ENCODE assay signal across 32 cellular contexts in the genomic region with DNA sequence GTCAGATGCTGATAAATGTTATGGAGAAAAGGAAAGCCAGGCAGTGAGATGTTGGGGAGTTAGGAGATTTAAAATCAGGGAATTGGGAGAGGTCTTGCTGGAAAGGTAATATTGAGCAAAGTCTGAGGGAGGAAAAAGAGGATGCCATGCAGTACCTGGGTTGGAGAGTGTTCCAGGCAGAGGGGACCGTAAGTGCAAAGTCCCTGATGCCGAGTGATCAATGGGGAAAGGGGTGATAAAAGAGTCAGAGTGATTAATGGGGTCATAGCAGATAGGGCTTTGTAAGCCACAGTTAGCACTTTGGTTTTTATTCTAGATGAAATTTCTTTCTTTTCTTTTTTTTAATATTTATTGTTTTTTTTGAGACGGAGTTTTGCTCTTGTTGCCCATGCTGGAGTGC. TPM values are rescaled to one million over a fixed set of nuclear protein-coding genes. Genes with fewer than 3 reads are reported as not detected.
DNase-seq lines count a peak whose midpoint lies in the region; ATAC-seq, FAIRE-seq and TF ChIP-seq lines count a peak whose summit lies in the region.
"Had no signal": no experiment of that assay in that cellular context is flagged by ENCODE, and none has a peak within 500 bp of the region (broad histone marks: within the 10 kb centered on the region; RNA-seq: fewer than 3 reads in every experiment).

No MANE protein-coding gene starts in this region.

- H3K36me3 ChIP-seq in MM.1S (replicated peaks; ENCODE audit: insufficient read depth, low read length) (no peaks in the 10 kb centered on the region), small intestine (ENCODE audit: control insufficient read depth in 2 of 2, insufficient read depth in 2 of 2, low read length in 2 of 2) (no peaks in the 10 kb centered on the region)
- H3K36me3 ChIP-seq: BLaER1 had no signal

- peak overlapping the region; percentile 50 for H3K4me2 ChIP-seq in MM.1S (ENCODE audit: low read depth, low read length)
- H3K4me2 ChIP-seq: BLaER1 had no signal

- no peak overlapping the region; the same call in 1 of the 2 replicates for H3K4me3 ChIP-seq in MM.1S (ENCODE audit: low read length)
- H3K4me3 ChIP-seq in small intestine (ENCODE audit: low read depth in 1 of 2, low read length in 2 of 2) = no peak overlapping the region
- H3K4me3 ChIP-seq: BLaER1 had no signal

- no peak for ATAC-seq in stimulated activated naive B cell treated with anti-CD40 and anti-IgM and Interleukin-4, amounts not matched to agents 10 μg/mL and 1 μg/mL and 100 μg/mL, for 72 hours (replicated peaks)
- ATAC-seq: CD8-positive, alpha-beta T cell; Panc1 had no signal

- no peak for DNase-seq in activated CD4-positive, alpha-beta T cell treated with anti-CD3 and anti-CD28 coated beads, Interleukin-2, amount 10 ng/mL, durations not matched to agents 24 days and 14 days
- DNase-seq in activated CD4-positive, alpha-beta T cell treated with anti-CD3 and anti-CD28 coated beads, Interleukin-2, amount 10 ng/mL, durations not matched to agents 7 days and 5 days = no peak
- DNase-seq in MM.1S (no peak), small intestine (peak; percentile 80), midbrain (lab: John Stamatoyannopoulos, UW) (no peak), NCI-H446 (lab: John Stamatoyannopoulos, UW) (no peak)
- no peak for DNase-seq in activated T-helper 2 cell treated with anti-CD3 and anti-CD28 coated beads, Interferon-gamma antibody, Interleukin-2, Interleukin-4, amounts not matched to agents 10 μg/mL and 5 μg/mL and 100 μg/mL, durations not matched to agents 14 hours and 24 hours and 36 hours (ENCODE audit: low spot score)
- DNase-seq in stimulated activated naive B cell treated with anti-CD40 and anti-IgM and Interleukin-4, amounts not matched to agents 10 μg/mL and 1 μg/mL and 100 μg/mL, for 72 hours = no peak
- DNase-seq: Caco-2; CD8-positive, alpha-beta T cell; DMS 273 treated with DMSO at 0.1 percent for 48 hours; DMS79; EL; GDM1; GOT3; HCEC 1CT; Karpas-422; NCI-H1092 treated with DMSO at 0.1 percent for 48 hours; NCI-H1436; NCI-H187; NCI-H2081 treated with DMSO at 0.1 percent for 48 hours; NCI-H2171; NCI-H345; NCI-H526; SHP77 treated with DMSO at 0.1 percent for 48 hours had no signal

- CTCF ChIA-PET in activated CD4-positive, alpha-beta T cell treated with anti-CD3 and anti-CD28 coated beads, Interleukin-2, amount 10 ng/mL, durations not matched to agents 7 days and 5 days (lab: Charles Lee) = interaction anchor here (1.4 to 2.4 kb wide), 2 partner anchors 8 to 10 kb away, joined by 3 to 6 read pairs; a partner anchor contains a TSS

- intact Hi-C loops in activated CD4-positive, alpha-beta T cell treated with anti-CD3 and anti-CD28 coated beads, Interleukin-2, amount 10 ng/mL, durations not matched to agents 24 days and 14 days (cut with micrococcal nuclease) = loop anchor here (1.0 kb wide), 1 partner anchor 10 kb away; a partner anchor contains a TSS
- intact Hi-C loops in activated T-helper 2 cell treated with anti-CD3 and anti-CD28 coated beads, Interferon-gamma antibody, Interleukin-2, Interleukin-4, amounts not matched to agents 10 μg/mL and 5 μg/mL and 100 μg/mL, durations not matched to agents 14 hours and 24 hours and 36 hours (cut with micrococcal nuclease) = no loop called here

- peaks cover 29% of the 10 kb centered on the region for H3K4me1 Mint-ChIP-seq in activated CD4-positive, alpha-beta T cell treated with anti-CD3 and anti-CD28 coated beads, Interleukin-2, amount 10 ng/mL, durations not matched to agents 24 days and 14 days
- peaks cover 40% of the 10 kb centered on the region for H3K4me1 Mint-ChIP-seq in activated CD4-positive, alpha-beta T cell treated with anti-CD3 and anti-CD28 coated beads, Interleukin-2, amount 10 ng/mL, durations not matched to agents 7 days and 5 days
- H3K4me1 Mint-ChIP-seq in activated T-helper 2 cell treated with anti-CD3 and anti-CD28 coated beads, Interferon-gamma antibody, Interleukin-2, Interleukin-4, amounts not matched to agents 10 μg/mL and 5 μg/mL and 100 μg/mL, durations not matched to agents 14 hours and 24 hours and 36 hours (ENCODE audit: low read depth) = peaks cover 18% of the 10 kb centered on the region
- H3K4me1 Mint-ChIP-seq in stimulated activated naive B cell treated with anti-CD40 and anti-IgM and Interleukin-4, amounts not matched to agents 10 μg/mL and 1 μg/mL and 100 μg/mL, for 72 hours = peaks cover 19 to 40% of the 10 kb centered on the region in 2 donors

- peaks cover 24% of the 10 kb centered on the region for H3K27me3 Mint-ChIP-seq in activated CD4-positive, alpha-beta T cell treated with anti-CD3 and anti-CD28 coated beads, Interleukin-2, amount 10 ng/mL, durations not matched to agents 24 days and 14 days
- H3K27me3 Mint-ChIP-seq in activated CD4-positive, alpha-beta T cell treated with anti-CD3 and anti-CD28 coated beads, Interleukin-2, amount 10 ng/mL, durations not matched to agents 7 days and 5 days = peaks cover 29% of the 10 kb centered on the region
- peaks cover 21% of the 10 kb centered on the region for H3K27me3 Mint-ChIP-seq in activated T-helper 2 cell treated with anti-CD3 and anti-CD28 coated beads, Interferon-gamma antibody, Interleukin-2, Interleukin-4, amounts not matched to agents 10 μg/mL and 5 μg/mL and 100 μg/mL, durations not matched to agents 14 hours and 24 hours and 36 hours (ENCODE audit: low read depth)
- H3K27me3 Mint-ChIP-seq in stimulated activated naive B cell treated with anti-CD40 and anti-IgM and Interleukin-4, amounts not matched to agents 10 μg/mL and 1 μg/mL and 100 μg/mL, for 72 hours = peaks cover 18 to 40% of the 10 kb centered on the region in 2 donors

- H3F3A ChIP-seq in MM.1S (ENCODE audit: insufficient read depth, low read length) = no peaks in the 10 kb centered on the region

- FAIRE-seq in small intestine (lab: Jason Lieb, UNC) = no peak
- FAIRE-seq: GM12891 had no signal

- no peak for TF ChIP-seq CTCF in MM.1S (IDR thresholded peaks at IDR 0.05; ENCODE audit: low read length)

- no peaks in the 10 kb centered on the region for H3K36me3 Mint-ChIP-seq in activated CD4-positive, alpha-beta T cell treated with anti-CD3 and anti-CD28 coated beads, Interleukin-2, amount 10 ng/mL, durations not matched to agents 24 days and 14 days (ENCODE audit: low read depth)
- H3K36me3 Mint-ChIP-seq in activated CD4-positive, alpha-beta T cell treated with anti-CD3 and anti-CD28 coated beads, Interleukin-2, amount 10 ng/mL, durations not matched to agents 7 days and 5 days (ENCODE audit: low read depth) = no peaks in the 10 kb centered on the region
- H3K36me3 Mint-ChIP-seq in activated T-helper 2 cell treated with anti-CD3 and anti-CD28 coated beads, Interferon-gamma antibody, Interleukin-2, Interleukin-4, amounts not matched to agents 10 μg/mL and 5 μg/mL and 100 μg/mL, durations not matched to agents 14 hours and 24 hours and 36 hours (ENCODE audit: low read depth) = no peaks in the 10 kb centered on the region
- H3K36me3 Mint-ChIP-seq in stimulated activated naive B cell treated with anti-CD40 and anti-IgM and Interleukin-4, amounts not matched to agents 10 μg/mL and 1 μg/mL and 100 μg/mL, for 72 hours = no peaks in the 10 kb centered on the region
- H3K36me3 Mint-ChIP-seq: CD8-positive, alpha-beta T cell had no signal

- no peak overlapping the region for H3K9ac ChIP-seq in MM.1S (ENCODE audit: low read length)
- H3K9ac ChIP-seq: BLaER1 had no signal

- H3K79me2 ChIP-seq in MM.1S (ENCODE audit: low read length) = no peaks in the 10 kb centered on the region

- H3K27me3 ChIP-seq in MM.1S (replicated peaks; ENCODE audit: insufficient read depth, low read length) = peaks cover 19% of the 10 kb centered on the region
- peaks cover 0 to 6% of the 10 kb centered on the region in 2 donors for H3K27me3 ChIP-seq in small intestine (ENCODE audit: control insufficient read depth in 2 of 2, insufficient read depth in 2 of 2, low read length in 2 of 2)

- H3K4me3 Mint-ChIP-seq in activated CD4-positive, alpha-beta T cell treated with anti-CD3 and anti-CD28 coated beads, Interleukin-2, amount 10 ng/mL, durations not matched to agents 24 days and 14 days = peak overlapping the region; percentile 32
- H3K4me3 Mint-ChIP-seq in activated CD4-positive, alpha-beta T cell treated with anti-CD3 and anti-CD28 coated beads, Interleukin-2, amount 10 ng/mL, durations not matched to agents 7 days and 5 days = no peak overlapping the region
- H3K4me3 Mint-ChIP-seq in activated T-helper 2 cell treated with anti-CD3 and anti-CD28 coated beads, Interferon-gamma antibody, Interleukin-2, Interleukin-4, amounts not matched to agents 10 μg/mL and 5 μg/mL and 100 μg/mL, durations not matched to agents 14 hours and 24 hours and 36 hours (ENCODE audit: low read depth) = no peak overlapping the region
- no peak overlapping the region for H3K4me3 Mint-ChIP-seq in stimulated activated naive B cell treated with anti-CD40 and anti-IgM and Interleukin-4, amounts not matched to agents 10 μg/mL and 1 μg/mL and 100 μg/mL, for 72 hours
- H3K4me3 Mint-ChIP-seq: CD8-positive, alpha-beta T cell had no signal

- H4K20me1 ChIP-seq in MM.1S (ENCODE audit: insufficient read depth, low read length) = no peaks in the 10 kb centered on the region

- WGBS in small intestine, 3 donors = 15 to 48% (median 40%) methylated on average over 3 of the region's 3 CpGs

- no peak overlapping the region for H3K27ac ChIP-seq in MM.1S (ENCODE audit: low read length)
- H3K27ac ChIP-seq in small intestine (ENCODE audit: low read depth in 1 of 2, low read length in 1 of 2) = no peak overlapping the region
- H3K27ac ChIP-seq: BLaER1, RWPE1 had no signal

- peak overlapping the region; percentile 45 for H3K27ac Mint-ChIP-seq in activated CD4-positive, alpha-beta T cell treated with anti-CD3 and anti-CD28 coated beads, Interleukin-2, amount 10 ng/mL, durations not matched to agents 24 days and 14 days
- H3K27ac Mint-ChIP-seq in activated CD4-positive, alpha-beta T cell treated with anti-CD3 and anti-CD28 coated beads, Interleukin-2, amount 10 ng/mL, durations not matched to agents 7 days and 5 days = no peak overlapping the region
- peak overlapping the region; percentile 3 for H3K27ac Mint-ChIP-seq in activated T-helper 2 cell treated with anti-CD3 and anti-CD28 coated beads, Interferon-gamma antibody, Interleukin-2, Interleukin-4, amounts not matched to agents 10 μg/mL and 5 μg/mL and 100 μg/mL, durations not matched to agents 14 hours and 24 hours and 36 hours
- H3K27ac Mint-ChIP-seq in stimulated activated naive B cell treated with anti-CD40 and anti-IgM and Interleukin-4, amounts not matched to agents 10 μg/mL and 1 μg/mL and 100 μg/mL, for 72 hours = no peak overlapping the region
- H3K27ac Mint-ChIP-seq: CD8-positive, alpha-beta T cell had no signal

- H3K9me2 ChIP-seq in MM.1S (replicated peaks; ENCODE audit: insufficient read depth, low read length) = no peaks in the 10 kb centered on the region

- peak overlapping the region; percentile 32; the same call in 1 of the 2 replicates for H2AFZ ChIP-seq in MM.1S (ENCODE audit: low read length)

- H3K9me3 ChIP-seq in MM.1S (replicated peaks; ENCODE audit: insufficient read depth, low read length) = no peaks in the 10 kb centered on the region
- no peaks in the 10 kb centered on the region for H3K9me3 ChIP-seq in small intestine (ENCODE audit: control insufficient read depth, low read depth)
- H3K9me3 ChIP-seq: BLaER1, Caco-2 had no signal

- H3K9me3 Mint-ChIP-seq in activated CD4-positive, alpha-beta T cell treated with anti-CD3 and anti-CD28 coated beads, Interleukin-2, amount 10 ng/mL, durations not matched to agents 24 days and 14 days = no peaks in the 10 kb centered on the region
- no peaks in the 10 kb centered on the region for H3K9me3 Mint-ChIP-seq in activated CD4-positive, alpha-beta T cell treated with anti-CD3 and anti-CD28 coated beads, Interleukin-2, amount 10 ng/mL, durations not matched to agents 7 days and 5 days
- H3K9me3 Mint-ChIP-seq in activated T-helper 2 cell treated with anti-CD3 and anti-CD28 coated beads, Interferon-gamma antibody, Interleukin-2, Interleukin-4, amounts not matched to agents 10 μg/mL and 5 μg/mL and 100 μg/mL, durations not matched to agents 14 hours and 24 hours and 36 hours = no peaks in the 10 kb centered on the region
- no peaks in the 10 kb centered on the region for H3K9me3 Mint-ChIP-seq in stimulated activated naive B cell treated with anti-CD40 and anti-IgM and Interleukin-4, amounts not matched to agents 10 μg/mL and 1 μg/mL and 100 μg/mL, for 72 hours
- H3K9me3 Mint-ChIP-seq: CD8-positive, alpha-beta T cell had no signal

- H3K4me1 ChIP-seq in MM.1S (ENCODE audit: low read length) (peaks cover 15% of the 10 kb centered on the region), small intestine (ENCODE audit: control insufficient read depth in 2 of 2, insufficient read depth in 1 of 2, low read depth in 1 of 2, low read length in 1 of 2) (peaks cover 0 to 3% of the 10 kb centered on the region in 2 donors)
- H3K4me1 ChIP-seq: Caco-2 had no signal

- POLR2A ChIA-PET in activated CD4-positive, alpha-beta T cell treated with anti-CD3 and anti-CD28 coated beads, Interleukin-2, amount 10 ng/mL, durations not matched to agents 7 days and 5 days (lab: Charles Lee) = no interaction called here

RNA-seq across cellular contexts. Expression of a gene that starts 2.0 kb away (rescaled TPM):
- total RNA-seq in activated CD4-positive, alpha-beta T cell treated with anti-CD3 and anti-CD28 coated beads, Interleukin-2, amount 10 ng/mL, durations not matched to agents 24 days and 14 days = 0.05 and 0.09 TPM in 2 replicates
- not detected for total RNA-seq in activated CD4-positive, alpha-beta T cell treated with anti-CD3 and anti-CD28 coated beads, Interleukin-2, amount 10 ng/mL, durations not matched to agents 7 days and 5 days
- 0.11 TPM in 1 of 2 replicates, not detected in the other for total RNA-seq in activated T-helper 2 cell treated with anti-CD3 and anti-CD28 coated beads, Interferon-gamma antibody, Interleukin-2, Interleukin-4, amounts not matched to agents 10 μg/mL and 5 μg/mL and 100 μg/mL, durations not matched to agents 14 hours and 24 hours and 36 hours
- under 1 TPM; under 0.01 to 0.22 (median 0.04) TPM for polyA plus RNA-seq in small intestine

RNA-seq across cellular contexts. Expression of a gene that starts 5.0 kb away (rescaled TPM):
- not detected in 2 replicates for total RNA-seq in activated CD4-positive, alpha-beta T cell treated with anti-CD3 and anti-CD28 coated beads, Interleukin-2, amount 10 ng/mL, durations not matched to agents 24 days and 14 days
- total RNA-seq in activated CD4-positive, alpha-beta T cell treated with anti-CD3 and anti-CD28 coated beads, Interleukin-2, amount 10 ng/mL, durations not matched to agents 7 days and 5 days = not detected
- total RNA-seq in activated T-helper 2 cell treated with anti-CD3 and anti-CD28 coated beads, Interferon-gamma antibody, Interleukin-2, Interleukin-4, amounts not matched to agents 10 μg/mL and 5 μg/mL and 100 μg/mL, durations not matched to agents 14 hours and 24 hours and 36 hours = not detected in 2 replicates
- not detected for polyA plus RNA-seq in small intestine
- total RNA-seq: A172; Caco-2; CD8-positive, alpha-beta T cell; HT-29; OCI-LY7 had no signal

RNA-seq across cellular contexts. Expression of a gene that starts 9.4 kb away (rescaled TPM):
- total RNA-seq in activated CD4-positive, alpha-beta T cell treated with anti-CD3 and anti-CD28 coated beads, Interleukin-2, amount 10 ng/mL, durations not matched to agents 24 days and 14 days = 15.6 and 17.1 TPM in 2 replicates
- total RNA-seq in activated CD4-positive, alpha-beta T cell treated with anti-CD3 and anti-CD28 coated beads, Interleukin-2, amount 10 ng/mL, durations not matched to agents 7 days and 5 days = 10 to 100 TPM; 66.8 to 68.0 TPM
- 15.1 and 15.3 TPM in 2 replicates for total RNA-seq in activated T-helper 2 cell treated with anti-CD3 and anti-CD28 coated beads, Interferon-gamma antibody, Interleukin-2, Interleukin-4, amounts not matched to agents 10 μg/mL and 5 μg/mL and 100 μg/mL, durations not matched to agents 14 hours and 24 hours and 36 hours
- polyA plus RNA-seq in small intestine = 100 to 1,000 TPM; 134 to 247 (median 207) TPM
- total RNA-seq: A172 had no signal

RNA-seq across cellular contexts. Expression of a gene that starts 32.0 kb away (rescaled TPM):
- 936 and 955 TPM in 2 replicates for total RNA-seq in activated CD4-positive, alpha-beta T cell treated with anti-CD3 and anti-CD28 coated beads, Interleukin-2, amount 10 ng/mL, durations not matched to agents 24 days and 14 days
- total RNA-seq in activated CD4-positive, alpha-beta T cell treated with anti-CD3 and anti-CD28 coated beads, Interleukin-2, amount 10 ng/mL, durations not matched to agents 7 days and 5 days = 100 to 1,000 TPM; 552 to 581 TPM
- 874 and 904 TPM in 2 replicates for total RNA-seq in activated T-helper 2 cell treated with anti-CD3 and anti-CD28 coated beads, Interferon-gamma antibody, Interleukin-2, Interleukin-4, amounts not matched to agents 10 μg/mL and 5 μg/mL and 100 μg/mL, durations not matched to agents 14 hours and 24 hours and 36 hours
- 100 to 1,000 TPM; 147 to 246 (median 172) TPM for polyA plus RNA-seq in small intestine

RNA-seq across cellular contexts. Expression of a gene that starts 47.8 kb away (rescaled TPM):
- 16.8 and 18.2 TPM in 2 replicates for total RNA-seq in activated CD4-positive, alpha-beta T cell treated with anti-CD3 and anti-CD28 coated beads, Interleukin-2, amount 10 ng/mL, durations not matched to agents 24 days and 14 days
- total RNA-seq in activated CD4-positive, alpha-beta T cell treated with anti-CD3 and anti-CD28 coated beads, Interleukin-2, amount 10 ng/mL, durations not matched to agents 7 days and 5 days = 10 to 100 TPM; 22.0 to 22.6 TPM
- total RNA-seq in activated T-helper 2 cell treated with anti-CD3 and anti-CD28 coated beads, Interferon-gamma antibody, Interleukin-2, Interleukin-4, amounts not matched to agents 10 μg/mL and 5 μg/mL and 100 μg/mL, durations not matched to agents 14 hours and 24 hours and 36 hours = 7.0 and 8.4 TPM in 2 replicates
- polyA plus RNA-seq in small intestine = 1 to 10 TPM in 1 of 3 donors, under 1 TPM in 2; 0.22 to 4.3 (median 0.27) TPM
- total RNA-seq: Caco-2 had no signal

Comparison
In these comparisons a context has a peak if more than half of its experiments do, and no peak if none do; other contexts are left out.
1. H3K27ac Mint-ChIP-seq: peak in activated CD4-positive, alpha-beta T cell treated with anti-CD3 and anti-CD28 coated beads, Interleukin-2, amount 10 ng/mL, durations not matched to agents 24 days and 14 days (single experiment) and activated T-helper 2 cell treated with anti-CD3 and anti-CD28 coated beads, Interferon-gamma antibody, Interleukin-2, Interleukin-4, amounts not matched to agents 10 μg/mL and 5 μg/mL and 100 μg/mL, durations not matched to agents 14 hours and 24 hours and 36 hours (single experiment); none in activated CD4-positive, alpha-beta T cell treated with anti-CD3 and anti-CD28 coated beads, Interleukin-2, amount 10 ng/mL, durations not matched to agents 7 days and 5 days (single experiment) and stimulated activated naive B cell treated with anti-CD40 and anti-IgM and Interleukin-4, amounts not matched to agents 10 μg/mL and 1 μg/mL and 100 μg/mL, for 72 hours (single experiment).